ENCODE assay signal across 16 cellular contexts in the genomic region with DNA sequence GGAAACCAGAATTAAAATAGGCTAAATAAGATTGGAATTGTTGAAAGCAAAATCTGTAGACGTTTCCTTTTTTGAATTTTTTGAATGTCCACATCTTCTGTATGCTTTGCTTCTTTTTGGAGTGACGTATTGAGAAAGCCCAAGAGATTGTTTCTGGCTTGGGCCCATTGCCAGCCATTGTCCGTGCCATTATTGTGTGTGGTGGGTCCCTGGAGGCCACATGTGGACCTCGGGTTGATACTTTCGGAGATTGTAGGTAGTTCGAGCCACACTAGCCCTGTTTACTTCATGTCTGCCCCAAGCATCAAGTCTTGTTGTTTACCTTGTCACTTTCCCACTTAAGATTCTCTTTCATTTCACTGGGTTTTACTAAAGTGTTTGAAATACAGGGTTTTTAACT.
DNase-seq lines count a peak whose midpoint lies in the region; ATAC-seq and TF ChIP-seq lines count a peak whose summit lies in the region.
"Had no signal": no experiment of that assay in that cellular context is flagged by ENCODE, and none has a peak within 500 bp of the region (broad histone marks: within the 10 kb centered on the region; RNA-seq: fewer than 3 reads in every experiment).

No MANE protein-coding gene starts in this region.

- H3K4me1 Mint-ChIP-seq in CD4-positive, CD25-positive, alpha-beta regulatory T cell: peaks cover 14 to 36% (median 24%) of the 10 kb centered on the region in 4 donors

- H3K9me3 ChIP-seq in CD4-positive, CD25-positive, alpha-beta regulatory T cell (ENCODE audit: control insufficient read depth in 2 of 2, low read length in 2 of 2): no peaks in the 10 kb centered on the region
- no peaks in the 10 kb centered on the region for H3K9me3 ChIP-seq in right cardiac atrium (ENCODE audit: control insufficient read depth, low read length)
- no peaks in the 10 kb centered on the region for H3K9me3 ChIP-seq in tibial nerve
- H3K9me3 ChIP-seq: thoracic aorta had no signal

- no peak for DNase-seq in CD4-positive, CD25-positive, alpha-beta regulatory T cell
- peak; percentile 64 to 70 (median 65) for DNase-seq in right cardiac atrium
- DNase-seq in tibial nerve (ENCODE audit: low spot score in 2 of 2): no peak
- DNase-seq: activated naive CD8-positive, alpha-beta T cell treated with anti-CD3 and anti-CD28 coated beads, Interleukin-2, amount 10 ng/mL, durations not matched to agents 7 days and 5 days; C1 segment of cervical spinal cord; DMS53; mesendoderm; NCI-H1105; NK-92 treated with Interleukin-12 subunit alpha and Interleukin-12 subunit beta, amount 100 ng/mL, for 24 hours had no signal

- H3K79me2 ChIP-seq in ACC112 (ENCODE audit: control insufficient read depth, insufficient read depth, low read length, unreplicated experiment): no peaks in the 10 kb centered on the region

- peak overlapping the region; percentile 87 for H3K27ac ChIP-seq in ACC112 (ENCODE audit: low read depth, low read length)
- H3K27ac ChIP-seq in CD4-positive, CD25-positive, alpha-beta regulatory T cell (ENCODE audit: insufficient read depth, low read length, poor library complexity, severe bottlenecking): no peak overlapping the region
- H3K27ac ChIP-seq in angular gyrus (ENCODE audit: low read depth, low read length): peak overlapping the region; percentile 91
- peak overlapping the region; percentile 59 for H3K27ac ChIP-seq in right cardiac atrium (ENCODE audit: low read length)
- no peak overlapping the region for H3K27ac ChIP-seq in tibial nerve
- H3K27ac ChIP-seq: neural progenitor cell, thoracic aorta had no signal

- WGBS in right cardiac atrium: 35% methylated on average over 6 of the region's 6 CpGs
- WGBS in tibial nerve, 2 donors: 30 to 47% methylated on average over 6 of the region's 6 CpGs

- no peak for TF ChIP-seq POLR2A in tibial nerve (IDR thresholded peaks at IDR 0.05)

- no peak overlapping the region for H2AFZ ChIP-seq in ACC112 (ENCODE audit: low read length, unreplicated experiment)
- H2AFZ ChIP-seq: neural progenitor cell had no signal

- no peaks in the 10 kb centered on the region for H3K36me3 Mint-ChIP-seq in CD4-positive, CD25-positive, alpha-beta regulatory T cell
- H3K36me3 Mint-ChIP-seq: activated naive CD8-positive, alpha-beta T cell treated with anti-CD3 and anti-CD28 coated beads, Interleukin-2, amount 10 ng/mL, durations not matched to agents 7 days and 5 days; neural progenitor cell had no signal

- H3K4me3 ChIP-seq in ACC112 (ENCODE audit: low read depth, low read length) (no peak overlapping the region), right cardiac atrium (ENCODE audit: low read length) (no peak overlapping the region), tibial nerve (no peak overlapping the region)
- no peak overlapping the region for H3K4me3 ChIP-seq in CD4-positive, CD25-positive, alpha-beta regulatory T cell (ENCODE audit: low read depth, low read length)
- H3K4me3 ChIP-seq: neural progenitor cell, thoracic aorta had no signal

- no peaks in the 10 kb centered on the region for H3K36me3 ChIP-seq in ACC112 (ENCODE audit: insufficient read depth, low read length)
- H3K36me3 ChIP-seq in CD4-positive, CD25-positive, alpha-beta regulatory T cell (ENCODE audit: control insufficient read depth, insufficient read depth, low read length): no peaks in the 10 kb centered on the region
- H3K36me3 ChIP-seq in tibial nerve: no peaks in the 10 kb centered on the region
- H3K36me3 ChIP-seq: neural progenitor cell had no signal

- no peaks in the 10 kb centered on the region for H3K27me3 Mint-ChIP-seq in CD4-positive, CD25-positive, alpha-beta regulatory T cell
- H3K27me3 Mint-ChIP-seq: activated naive CD8-positive, alpha-beta T cell treated with anti-CD3 and anti-CD28 coated beads, Interleukin-2, amount 10 ng/mL, durations not matched to agents 7 days and 5 days had no signal

- no peak for ATAC-seq in CD4-positive, CD25-positive, alpha-beta regulatory T cell (ENCODE audit: low read depth in 2 of 2)
- ATAC-seq in right cardiac atrium: peak; percentile 23 to 53
- no peak for ATAC-seq in GM19023 (IDR thresholded peaks at IDR 0.05; ENCODE audit: unreplicated experiment)
- no peak for ATAC-seq in HG03520 (IDR thresholded peaks at IDR 0.05; ENCODE audit: unreplicated experiment)
- no peak for ATAC-seq in GM21528 (IDR thresholded peaks at IDR 0.05; ENCODE audit: low FRiP score, unreplicated experiment)

- no peaks in the 10 kb centered on the region for H3K27me3 ChIP-seq in ACC112 (ENCODE audit: insufficient read depth, low read length)
- no peaks in the 10 kb centered on the region for H3K27me3 ChIP-seq in CD4-positive, CD25-positive, alpha-beta regulatory T cell (ENCODE audit: control insufficient read depth, insufficient read depth, low read length)
- H3K27me3 ChIP-seq in right cardiac atrium (ENCODE audit: control insufficient read depth, insufficient read depth): no peaks in the 10 kb centered on the region
- no peaks in the 10 kb centered on the region for H3K27me3 ChIP-seq in tibial nerve
- H3K27me3 ChIP-seq: neural progenitor cell had no signal

- intact Hi-C loops in right cardiac atrium (cut with DNase I): loop anchor here in 2 of 4 donors (10.0 kb wide), 2 partner anchors 101 to 301 kb away; a partner anchor contains a TSS

- H3K4me1 ChIP-seq in ACC112 (ENCODE audit: control insufficient read depth, insufficient read depth, low read length, unreplicated experiment): peaks cover 19% of the 10 kb centered on the region
- peaks cover 17% of the 10 kb centered on the region for H3K4me1 ChIP-seq in CD4-positive, CD25-positive, alpha-beta regulatory T cell (ENCODE audit: control insufficient read depth, insufficient read depth, low read length, poor library complexity, severe bottlenecking)
- H3K4me1 ChIP-seq in right cardiac atrium (ENCODE audit: control insufficient read depth, insufficient read depth, low read length): peaks cover 15% of the 10 kb centered on the region
- H3K4me1 ChIP-seq in tibial nerve: peaks cover 0 to 19% (median 5%) of the 10 kb centered on the region in 4 donors
- H3K4me1 ChIP-seq: neural progenitor cell had no signal

- TF ChIP-seq CTCF in tibial nerve (IDR thresholded peaks at IDR 0.05): no peak

- H3K4me3 Mint-ChIP-seq in CD4-positive, CD25-positive, alpha-beta regulatory T cell: peak overlapping the region in 1 of 4 donors; percentile 54
- H3K4me3 Mint-ChIP-seq: neural progenitor cell had no signal

- no peaks in the 10 kb centered on the region for H3K9me3 Mint-ChIP-seq in CD4-positive, CD25-positive, alpha-beta regulatory T cell
- H3K9me3 Mint-ChIP-seq: activated naive CD8-positive, alpha-beta T cell treated with anti-CD3 and anti-CD28 coated beads, Interleukin-2, amount 10 ng/mL, durations not matched to agents 7 days and 5 days; neural progenitor cell had no signal

- peak overlapping the region in 2 of 3 donors; percentile 32 to 63 for H3K27ac Mint-ChIP-seq in CD4-positive, CD25-positive, alpha-beta regulatory T cell
- H3K27ac Mint-ChIP-seq: neural progenitor cell had no signal

- TF ChIP-seq EP300 in tibial nerve (IDR thresholded peaks at IDR 0.05): no peak

Comparison
In these comparisons a context has a peak if more than half of its experiments do, and no peak if none do; other contexts are left out.
1. H3K27ac ChIP-seq: peak in ACC112 (single experiment), angular gyrus (single experiment) and right cardiac atrium (single experiment); none in CD4-positive, CD25-positive, alpha-beta regulatory T cell (single experiment) and tibial nerve (0 of 4).
2. ATAC-seq: peak in right cardiac atrium (2 of 2); none in CD4-positive, CD25-positive, alpha-beta regulatory T cell (0 of 2), GM19023 (single experiment), HG03520 (single experiment) and GM21528 (single experiment).
3. DNase-seq: peak in right cardiac atrium (3 of 3); none in CD4-positive, CD25-positive, alpha-beta regulatory T cell (0 of 3) and tibial nerve (0 of 2).